1 cellular context compared by ENCODE assay signal in the genomic region with DNA sequence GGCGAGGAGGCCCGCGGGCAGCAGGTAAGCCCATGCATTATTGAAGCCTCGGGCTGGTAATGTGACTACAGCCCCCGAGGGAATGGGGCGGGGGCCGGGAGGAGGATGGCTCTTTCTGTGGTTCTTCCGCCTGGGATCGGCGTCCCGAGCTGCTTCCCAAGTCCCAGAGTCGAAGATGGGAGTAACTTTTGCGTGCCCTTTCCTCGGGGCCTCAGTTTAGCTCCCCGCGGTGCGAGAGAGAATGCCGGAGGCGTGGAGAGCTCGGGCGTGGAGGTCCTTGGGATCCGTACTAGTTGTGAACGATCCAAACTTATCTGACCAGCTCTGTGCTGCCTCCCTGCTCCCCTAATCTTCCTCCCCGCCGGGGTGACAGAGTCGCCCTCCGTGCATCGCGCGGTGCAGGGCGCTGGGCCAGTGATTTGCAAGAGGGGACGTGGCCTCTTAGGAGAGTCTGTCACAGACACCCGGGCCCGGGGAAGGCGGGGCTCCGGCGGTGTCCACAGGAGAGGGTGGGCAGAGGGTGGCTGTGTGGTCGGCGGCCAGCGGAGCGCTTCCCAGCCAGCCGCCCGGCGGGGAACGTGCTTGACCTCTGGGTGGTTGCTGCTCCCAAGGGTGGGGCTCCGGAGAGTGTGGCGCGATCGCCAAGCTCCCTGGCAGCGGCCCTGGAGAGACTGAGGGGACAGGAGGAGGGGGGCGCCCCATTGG.
A peak's percentile ranks its signal among the peaks of the same experiment; 100 is the strongest.
TF ChIP-seq lines count a peak whose summit lies in the region.

No MANE protein-coding gene starts in this region.

TF ChIP-seq in HepG2, 621 proteins besides CTCF, POLR2A, EP300 and RAD21 (continued from another document and continues in another):
- TF ChIP-seq MAX (IDR thresholded peaks at IDR 0.05) (peak; percentile 19; the same call in 1 of the 2 replicates), ZKSCAN1 (IDR thresholded peaks at IDR 0.05; ENCODE audit: low read length) (no peak), NKX3-1 (CRISPR knock-in tag; IDR thresholded peaks at IDR 0.05) (no peak; the same call in 1 of the 2 replicates), ZNF770 (CRISPR knock-in tag; IDR thresholded peaks at IDR 0.05) (peak; percentile 21; the same call in 1 of the 2 replicates), RARA (CRISPR knock-in tag; IDR thresholded peaks at IDR 0.05) (peak; percentile 76), ZNF567 (CRISPR knock-in tag; IDR thresholded peaks at IDR 0.05; ENCODE audit: borderline replicate concordance) (no peak), AKNA (CRISPR knock-in tag; IDR thresholded peaks at IDR 0.05; ENCODE audit: borderline replicate concordance) (no peak), ZC3H13 (CRISPR knock-in tag; IDR thresholded peaks at IDR 0.05) (no peak), NFKB2 (CRISPR knock-in tag; IDR thresholded peaks at IDR 0.05; ENCODE audit: borderline replicate concordance) (peak; percentile 42; the same call in 1 of the 2 replicates), ZNF317 (CRISPR knock-in tag; IDR thresholded peaks at IDR 0.05) (peak; percentile 86; the same call in 1 of the 2 replicates), NFRKB (IDR thresholded peaks at IDR 0.05) (no peak), CBX5 (CRISPR knock-in tag; IDR thresholded peaks at IDR 0.05; ENCODE audit: borderline replicate concordance) (0 out of 2 replicates have a peak, but pooled peaks have one; percentile 37), ZNF326 (CRISPR knock-in tag; IDR thresholded peaks at IDR 0.05; ENCODE audit: borderline replicate concordance) (no peak), TBL1XR1 (IDR thresholded peaks at IDR 0.05; ENCODE audit: borderline replicate concordance, low read length, partially characterized antibody) (no peak), NR2F2 (IDR thresholded peaks at IDR 0.05; ENCODE audit: borderline replicate concordance, low read depth) (no peak), ZNF883 (CRISPR knock-in tag; IDR thresholded peaks at IDR 0.05; ENCODE audit: not compliant biosample characterization) (peak; percentile 23), ZNF546 (CRISPR knock-in tag; conservative IDR thresholded peaks at IDR 0.05) (no peak; the same call in 1 of the 2 replicates), NCOA5 (CRISPR knock-in tag; IDR thresholded peaks at IDR 0.05) (no peak), FOXJ3 (CRISPR knock-in tag; IDR thresholded peaks at IDR 0.05; ENCODE audit: borderline replicate concordance) (no peak; the same call in 1 of the 2 replicates), POGK (CRISPR knock-in tag; conservative IDR thresholded peaks at IDR 0.05) (peak; percentile 71), ZSCAN29 (CRISPR knock-in tag; conservative IDR thresholded peaks at IDR 0.05) (no peak; the same call in 1 of the 2 replicates), ATAD3A (CRISPR knock-in tag; IDR thresholded peaks at IDR 0.05) (no peak), ZNF780A (CRISPR knock-in tag; IDR thresholded peaks at IDR 0.05) (no peak), ZKSCAN8 (CRISPR knock-in tag; IDR thresholded peaks at IDR 0.05; ENCODE audit: borderline replicate concordance) (peak; percentile 34; the same call in 1 of the 2 replicates), ZNF431 (CRISPR knock-in tag; IDR thresholded peaks at IDR 0.05; ENCODE audit: borderline replicate concordance, low read depth) (peak; percentile 92), ZIK1 (CRISPR knock-in tag; IDR thresholded peaks at IDR 0.05; ENCODE audit: borderline replicate concordance, low read depth) (0 out of 2 replicates have a peak, but pooled peaks have one; percentile 41), SYNCRIP (IDR thresholded peaks at IDR 0.05; ENCODE audit: insufficient read depth, low read depth, low read length) (no peak), ZNF12 (CRISPR knock-in tag; IDR thresholded peaks at IDR 0.05) (no peak), ZNF274 (CRISPR knock-in tag; IDR thresholded peaks at IDR 0.05) (no peak; the same call in 1 of the 2 replicates), ZBTB7A (CRISPR knock-in tag; IDR thresholded peaks at IDR 0.05) (peak; percentile 66), HOXA7 (CRISPR knock-in tag; IDR thresholded peaks at IDR 0.05) (no peak), ARNT (IDR thresholded peaks at IDR 0.05) (no peak), HHEX (CRISPR knock-in tag; IDR thresholded peaks at IDR 0.05) (0 out of 2 replicates have a peak, but pooled peaks have one; percentile 5), THAP8 (CRISPR knock-in tag; IDR thresholded peaks at IDR 0.05; ENCODE audit: borderline replicate concordance) (peak; percentile 29; the same call in 1 of the 2 replicates), ZNF576 (CRISPR knock-in tag; IDR thresholded peaks at IDR 0.05) (peak; percentile 90), TRIM24 (CRISPR knock-in tag; IDR thresholded peaks at IDR 0.05) (no peak), ZNF607 (CRISPR knock-in tag; IDR thresholded peaks at IDR 0.05; ENCODE audit: borderline replicate concordance) (no peak; the same call in none of the 2 replicates), TIGD3 (CRISPR knock-in tag; IDR thresholded peaks at IDR 0.05; ENCODE audit: borderline replicate concordance) (no peak), ZNF44 (CRISPR knock-in tag; IDR thresholded peaks at IDR 0.05) (no peak), HOXA9 (CRISPR knock-in tag; IDR thresholded peaks at IDR 0.05; ENCODE audit: borderline replicate concordance) (no peak; the same call in 1 of the 2 replicates), ZNF792 (CRISPR knock-in tag; IDR thresholded peaks at IDR 0.05) (0 out of 2 replicates have a peak, but pooled peaks have one; percentile 15)
- TF ChIP-seq, protein P1, sequence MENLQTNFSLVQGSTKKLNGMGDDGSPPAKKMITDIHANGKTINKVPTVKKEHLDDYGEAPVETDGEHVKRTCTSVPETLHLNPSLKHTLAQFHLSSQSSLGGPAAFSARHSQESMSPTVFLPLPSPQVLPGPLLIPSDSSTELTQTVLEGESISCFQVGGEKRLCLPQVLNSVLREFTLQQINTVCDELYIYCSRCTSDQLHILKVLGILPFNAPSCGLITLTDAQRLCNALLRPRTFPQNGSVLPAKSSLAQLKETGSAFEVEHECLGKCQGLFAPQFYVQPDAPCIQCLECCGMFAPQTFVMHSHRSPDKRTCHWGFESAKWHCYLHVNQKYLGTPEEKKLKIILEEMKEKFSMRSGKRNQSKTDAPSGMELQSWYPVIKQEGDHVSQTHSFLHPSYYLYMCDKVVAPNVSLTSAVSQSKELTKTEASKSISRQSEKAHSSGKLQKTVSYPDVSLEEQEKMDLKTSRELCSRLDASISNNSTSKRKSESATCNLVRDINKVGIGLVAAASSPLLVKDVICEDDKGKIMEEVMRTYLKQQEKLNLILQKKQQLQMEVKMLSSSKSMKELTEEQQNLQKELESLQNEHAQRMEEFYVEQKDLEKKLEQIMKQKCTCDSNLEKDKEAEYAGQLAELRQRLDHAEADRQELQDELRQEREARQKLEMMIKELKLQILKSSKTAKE (CRISPR knock-in tag; IDR thresholded peaks at IDR 0.05; ENCODE audit: borderline replicate concordance): peak; percentile 69
- TF ChIP-seq, protein P2, sequence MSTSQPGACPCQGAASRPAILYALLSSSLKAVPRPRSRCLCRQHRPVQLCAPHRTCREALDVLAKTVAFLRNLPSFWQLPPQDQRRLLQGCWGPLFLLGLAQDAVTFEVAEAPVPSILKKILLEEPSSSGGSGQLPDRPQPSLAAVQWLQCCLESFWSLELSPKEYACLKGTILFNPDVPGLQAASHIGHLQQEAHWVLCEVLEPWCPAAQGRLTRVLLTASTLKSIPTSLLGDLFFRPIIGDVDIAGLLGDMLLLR (CRISPR knock-in tag; IDR thresholded peaks at IDR 0.05): peak; percentile 76; the same call in 1 of the 2 replicates
- TF ChIP-seq, protein P3, sequence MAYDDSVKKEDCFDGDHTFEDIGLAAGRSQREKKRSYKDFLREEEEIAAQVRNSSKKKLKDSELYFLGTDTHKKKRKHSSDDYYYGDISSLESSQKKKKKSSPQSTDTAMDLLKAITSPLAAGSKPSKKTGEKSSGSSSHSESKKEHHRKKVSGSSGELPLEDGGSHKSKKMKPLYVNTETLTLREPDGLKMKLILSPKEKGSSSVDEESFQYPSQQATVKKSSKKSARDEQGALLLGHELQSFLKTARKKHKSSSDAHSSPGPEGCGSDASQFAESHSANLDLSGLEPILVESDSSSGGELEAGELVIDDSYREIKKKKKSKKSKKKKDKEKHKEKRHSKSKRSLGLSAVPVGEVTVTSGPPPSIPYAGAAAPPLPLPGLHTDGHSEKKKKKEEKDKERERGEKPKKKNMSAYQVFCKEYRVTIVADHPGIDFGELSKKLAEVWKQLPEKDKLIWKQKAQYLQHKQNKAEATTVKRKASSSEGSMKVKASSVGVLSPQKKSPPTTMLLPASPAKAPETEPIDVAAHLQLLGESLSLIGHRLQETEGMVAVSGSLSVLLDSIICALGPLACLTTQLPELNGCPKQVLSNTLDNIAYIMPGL (CRISPR knock-in tag; IDR thresholded peaks at IDR 0.05; ENCODE audit: borderline replicate concordance in 1 of 2, low read depth in 1 of 2): peak; percentile 63 to 87
